Comparison of ENCODE assay signal across 8 cellular contexts in genomic region chr1:52033190-52034049, GRCh38. TPM values are rescaled to one million over a fixed set of nuclear protein-coding genes. Genes with fewer than 3 reads are reported as not detected.
DNase-seq lines count a peak whose midpoint lies in the region; ATAC-seq lines count a peak whose summit lies in the region.

TSS of gene KTI12 (minus strand) at chr1:52033810. CDS start at chr1:52033761, 49 bp downstream.

- CTCF ChIA-PET in activated CD8-positive, alpha-beta memory T cell treated with anti-CD3 and anti-CD28 coated beads for 36 hours (lab: Charles Lee): no interaction called here

- H3K27me3 ChIP-seq in effector memory CD4-positive, alpha-beta T cell (replicated peaks; ENCODE audit: control insufficient read depth, insufficient read depth, low read length, poor library complexity, severe bottlenecking): no peaks in the 10 kb centered on the region

- DNase-seq in COLO668 (lab: John Stamatoyannopoulos, UW; ENCODE audit: unreplicated experiment) (peak; percentile 96), HT-29 (ENCODE audit: low spot score) (peak; percentile 89), medulla oblongata (ENCODE audit: extremely low spot score) (peak; percentile 91)
- DNase-seq in NK-92 treated with Interleukin-12 subunit alpha and Interleukin-12 subunit beta, amount 100 ng/mL, for 24 hours (lab: John Stamatoyannopoulos, UW): peak; percentile 80
- peak; percentile 76 to 84 (median 80) for DNase-seq in effector memory CD4-positive, alpha-beta T cell
- DNase-seq in stimulated activated CD8-positive, alpha-beta memory T cell treated with anti-CD3 and anti-CD28 coated beads, Interleukin-12 subunit alpha, Interleukin-12 subunit beta, amount 100 ng/mL, for 1 hour (ENCODE audit: low read depth): peak; percentile 80

- peak; percentile 88 for ATAC-seq in GM21360 (IDR thresholded peaks at IDR 0.05; ENCODE audit: unreplicated experiment)

- POLR2A ChIA-PET in activated CD8-positive, alpha-beta memory T cell treated with anti-CD3 and anti-CD28 coated beads for 36 hours (lab: Charles Lee): interaction anchor here (0.6 to 1.9 kb wide), 2 partner anchors 22 to 40 kb away, joined by 4 to 14 read pairs; partner anchors contain the start of genes BTF3L4 and TXNDC12

- H3K36me3 ChIP-seq in effector memory CD4-positive, alpha-beta T cell (ENCODE audit: control insufficient read depth, insufficient read depth, low read length): peaks cover 5% of the 10 kb centered on the region

- peak within 1 kb of the TSS; percentile 86 for H3K4me3 ChIP-seq in effector memory CD4-positive, alpha-beta T cell (ENCODE audit: insufficient read depth, low read depth, low read length, poor library complexity, severe bottlenecking)

- no peaks in the 10 kb centered on the region for H3K9me3 ChIP-seq in effector memory CD4-positive, alpha-beta T cell (ENCODE audit: control insufficient read depth, low read length)

- H3K27ac ChIP-seq in effector memory CD4-positive, alpha-beta T cell (ENCODE audit: insufficient read depth, low read length, poor library complexity, severe bottlenecking): peak within 1 kb of the TSS; percentile 78

- peaks cover 16% of the 10 kb centered on the region for H3K4me1 ChIP-seq in effector memory CD4-positive, alpha-beta T cell (ENCODE audit: control insufficient read depth, insufficient read depth, low read length, poor library complexity, severe bottlenecking)

RNA-seq across cellular contexts. Expression of gene KTI12, which starts in this region (rescaled TPM):
- 20.7 and 24.5 TPM in 2 replicates for total RNA-seq in HT-29 (2014; rRNA removed; shearing (Covaris generic))
- 10 to 100 TPM; 16.2 to 17.9 TPM for total RNA-seq in activated CD8-positive, alpha-beta memory T cell treated with anti-CD3 and anti-CD28 coated beads for 36 hours

Comparison
In these comparisons a context has a peak if more than half of its experiments do, and no peak if none do; other contexts are left out.
1. Peak in every context shown above with its lines: DNase-seq, ATAC-seq, H3K4me3 ChIP-seq and H3K27ac ChIP-seq.